In genomic region chr13:46618855-46619254, GRCh38 we compare ENCODE assay signal across 7 cellular contexts.
A peak's percentile ranks its signal among the peaks of the same experiment; 100 is the strongest.
DNase-seq lines count a peak whose midpoint lies in the region; ATAC-seq and TF ChIP-seq lines count a peak whose summit lies in the region.
"Not testable (repeated sequence)": the region's sequence is repeated elsewhere in the genome, so short reads cannot be mapped to it uniquely, and the experiment has no call there.

No MANE protein-coding gene starts in this region.

- not testable (repeated sequence) for TF ChIP-seq CTCF in GM23338 (conservative IDR thresholded peaks at IDR 0.05; ENCODE audit: low read depth in 2 of 2); chondrocyte (IDR thresholded peaks at IDR 0.05)

- H3K4me2 ChIP-seq in BLaER1 = peak overlapping the region; percentile 45
- H3K4me2 ChIP-seq in GM23338 = not testable (repeated sequence)

- not testable (repeated sequence) for H3K36me3 ChIP-seq in BLaER1; GM23338 (ENCODE audit: insufficient read depth); rectal smooth muscle tissue (ENCODE audit: control insufficient read depth, insufficient read depth, low read length)

- H3K4me1 ChIP-seq in BLaER1 = peaks cover 76% of the 10 kb centered on the region
- peaks cover 50% of the 10 kb centered on the region for H3K4me1 ChIP-seq in GM23338 (ENCODE audit: insufficient read depth)
- H3K4me1 ChIP-seq in rectal smooth muscle tissue (ENCODE audit: control insufficient read depth, insufficient read depth, low read length) = peaks cover 31% of the 10 kb centered on the region

- not testable (repeated sequence) for H3K9me3 Mint-ChIP-seq in GM23338; chondrocyte (ENCODE audit: low read depth); naive B cell; stimulated activated naive CD8-positive, alpha-beta T cell treated with anti-CD3 and anti-CD28 coated beads, Interleukin-15, Interleukin-2, amounts not matched to agents 100 ng/mL and 50 ng/mL, for 24 hours

- H3K79me2 ChIP-seq in GM23338 (replicated peaks; ENCODE audit: insufficient read depth) = peaks cover 54% of the 10 kb centered on the region

- H3K27me3 Mint-ChIP-seq in GM23338 (ENCODE audit: insufficient read depth, low read depth, poor library complexity); T-helper 17 cell; chondrocyte (ENCODE audit: low read depth); naive B cell; stimulated activated naive CD8-positive, alpha-beta T cell treated with anti-CD3 and anti-CD28 coated beads, Interleukin-15, Interleukin-2, amounts not matched to agents 100 ng/mL and 50 ng/mL, for 24 hours: not testable (repeated sequence)

- not testable (repeated sequence) for H3K9me3 ChIP-seq in BLaER1; T-helper 17 cell (ENCODE audit: control insufficient read depth, low read length, poor library complexity, severe bottlenecking)

- H3K4me1 Mint-ChIP-seq in GM23338 (peaks cover 71% of the 10 kb centered on the region), T-helper 17 cell (peaks cover 39% of the 10 kb centered on the region), chondrocyte (ENCODE audit: low read depth) (peaks cover 74% of the 10 kb centered on the region), naive B cell (peaks cover 77 to 97% (median 89%) of the 10 kb centered on the region in 3 donors)
- peaks cover 78% of the 10 kb centered on the region for H3K4me1 Mint-ChIP-seq in stimulated activated naive CD8-positive, alpha-beta T cell treated with anti-CD3 and anti-CD28 coated beads, Interleukin-15, Interleukin-2, amounts not matched to agents 100 ng/mL and 50 ng/mL, for 24 hours (ENCODE audit: low read depth)

- not testable (repeated sequence) for H3K4me3 ChIP-seq in BLaER1; GM23338; rectal smooth muscle tissue (ENCODE audit: low read length)

- H3K9ac ChIP-seq in BLaER1; rectal smooth muscle tissue (ENCODE audit: low read length): not testable (repeated sequence)

- not testable (repeated sequence) for H3K4me3 Mint-ChIP-seq in GM23338; chondrocyte (ENCODE audit: unreplicated experiment); stimulated activated naive CD8-positive, alpha-beta T cell treated with anti-CD3 and anti-CD28 coated beads, Interleukin-15, Interleukin-2, amounts not matched to agents 100 ng/mL and 50 ng/mL, for 24 hours
- H3K4me3 Mint-ChIP-seq in T-helper 17 cell = peak overlapping the region; percentile 22
- H3K4me3 Mint-ChIP-seq in naive B cell = peak overlapping the region in 7 of 8 donors; percentile 52 to 84 (median 67)

- H3F3A ChIP-seq in GM23338 (replicated peaks; ENCODE audit: low read depth) = not testable (repeated sequence)

- H4K20me1 ChIP-seq in BLaER1 = peaks cover 59% of the 10 kb centered on the region
- H4K20me1 ChIP-seq in GM23338 (replicated peaks; ENCODE audit: insufficient read depth) = not testable (repeated sequence)

- H3K27ac ChIP-seq in BLaER1 = 0 out of 2 replicates have a peak overlapping the region, but pooled peaks have one; percentile 25
- not testable (repeated sequence) for H3K27ac ChIP-seq in GM23338 (ENCODE audit: low read depth)
- peak overlapping the region; percentile 16 for H3K27ac ChIP-seq in rectal smooth muscle tissue (ENCODE audit: low read depth, low read length)

- H2AFZ ChIP-seq in GM23338 = not testable (repeated sequence)

- H3K27ac Mint-ChIP-seq in GM23338 = 0 out of 2 replicates have a peak overlapping the region, but pooled peaks have one; percentile 70
- peak overlapping the region; percentile 27 for H3K27ac Mint-ChIP-seq in T-helper 17 cell
- H3K27ac Mint-ChIP-seq in chondrocyte (ENCODE audit: unreplicated experiment) = peak overlapping the region; percentile 39
- H3K27ac Mint-ChIP-seq in naive B cell = peak overlapping the region in 5 of 6 donors; percentile 56 to 88 (median 68)
- peak overlapping the region; percentile 80 for H3K27ac Mint-ChIP-seq in stimulated activated naive CD8-positive, alpha-beta T cell treated with anti-CD3 and anti-CD28 coated beads, Interleukin-15, Interleukin-2, amounts not matched to agents 100 ng/mL and 50 ng/mL, for 24 hours

- not testable (repeated sequence) for H3K27me3 ChIP-seq in BLaER1; GM23338 (ENCODE audit: insufficient read depth); rectal smooth muscle tissue (ENCODE audit: control insufficient read depth, insufficient read depth, low read length)

- DNase-seq in GM23338 (ENCODE audit: low spot score); T-helper 17 cell; chondrocyte (ENCODE audit: low spot score); naive B cell: not testable (repeated sequence)

- H3K9me2 ChIP-seq in GM23338 (ENCODE audit: insufficient read depth) = not testable (repeated sequence)

- ATAC-seq in GM23338; T-helper 17 cell; naive B cell (ENCODE audit: low read depth in 2 of 2): not testable (repeated sequence)

- H3K36me3 Mint-ChIP-seq in GM23338 (ENCODE audit: low read depth); T-helper 17 cell (ENCODE audit: low read depth); chondrocyte (ENCODE audit: low read depth); naive B cell; stimulated activated naive CD8-positive, alpha-beta T cell treated with anti-CD3 and anti-CD28 coated beads, Interleukin-15, Interleukin-2, amounts not matched to agents 100 ng/mL and 50 ng/mL, for 24 hours (ENCODE audit: low read depth): not testable (repeated sequence)

Comparison
In these comparisons a context has a peak if more than half of its experiments do, and no peak if none do; other contexts are left out.
1. H3K27ac Mint-ChIP-seq: peak in every context shown above with its lines; median percentile 80 in stimulated activated naive CD8-positive, alpha-beta T cell treated with anti-CD3 and anti-CD28 coated beads, Interleukin-15, Interleukin-2, amounts not matched to agents 100 ng/mL and 50 ng/mL, for 24 hours; 70 in GM23338; 68 in naive B cell; 39 in chondrocyte; 27 in T-helper 17 cell.